Comparison of ENCODE assay signal across 8 cellular contexts in the genomic region with DNA sequence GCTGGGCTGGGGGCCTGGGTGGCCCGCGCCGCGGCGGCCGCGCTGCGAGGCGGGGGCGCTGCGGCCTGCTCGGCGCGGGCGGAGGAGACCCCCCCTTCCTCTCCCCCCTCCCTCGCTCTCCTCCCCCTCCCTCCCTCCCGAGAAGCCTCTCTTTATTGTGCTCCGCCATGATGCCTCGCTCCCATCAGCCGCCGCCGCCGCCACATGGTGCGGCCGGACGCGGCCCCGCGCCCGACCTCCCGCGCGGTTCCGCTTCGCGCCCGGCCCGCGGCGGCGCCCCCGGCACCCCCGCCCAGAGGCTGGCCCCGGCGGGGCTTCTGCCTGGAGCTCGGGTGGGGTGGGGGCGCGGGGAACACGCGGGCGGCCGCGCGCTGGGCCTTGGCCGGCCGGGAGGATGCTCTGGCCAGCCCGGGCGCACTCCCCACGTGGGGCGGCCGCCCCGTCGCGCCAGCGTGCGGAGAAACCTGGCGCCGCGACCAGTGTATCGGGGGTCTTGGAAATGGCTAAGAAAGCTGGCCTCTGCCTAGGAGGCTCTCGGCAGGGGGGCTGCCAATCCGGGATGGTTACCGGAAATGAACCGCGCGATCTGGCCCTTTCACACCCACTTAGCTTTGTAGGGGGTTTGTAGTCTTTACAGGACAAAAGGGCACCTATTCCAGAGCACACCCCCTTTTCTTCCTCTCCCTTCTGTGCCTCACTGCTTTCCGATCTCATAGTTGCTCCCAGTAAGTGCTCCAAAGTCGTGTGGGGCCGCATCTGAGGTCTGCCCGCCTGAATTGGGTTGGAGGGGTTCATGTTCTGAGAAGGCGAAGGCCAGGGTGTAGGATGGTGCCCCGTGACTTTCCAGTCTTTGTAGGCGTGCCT. TPM values are rescaled to one million over a fixed set of nuclear protein-coding genes. Genes with fewer than 3 reads are reported as not detected.
DNase-seq lines count a peak whose midpoint lies in the region; ATAC-seq, FAIRE-seq and TF ChIP-seq lines count a peak whose summit lies in the region.

No MANE protein-coding gene starts in this region.

- CTCF ChIA-PET in K562 (lab: Yijun Ruan, JAX; ENCODE audit: low intra/inter-chr PET ratio), result no interaction called here

- H3K4me1 ChIP-seq in K562 (replicated peaks in 1 of 2; ENCODE audit: control insufficient read depth in 2 of 2, insufficient read depth in 2 of 2, low read length in 2 of 2) (peaks cover 19 to 27% of the 10 kb centered on the region in 2 experiments), iPS-20b (ENCODE audit: insufficient read depth, low read length) (peaks cover 5% of the 10 kb centered on the region), skeletal muscle tissue (ENCODE audit: control insufficient read depth in 3 of 3, insufficient read depth in 3 of 3, low read length in 3 of 3) (peaks cover 13 to 20% (median 19%) of the 10 kb centered on the region in 3 donors)

- H3K4me3 ChIP-seq in K562 (peak overlapping the region; percentile 71), iPS-20b (ENCODE audit: low read length) (peak overlapping the region; percentile 97), skeletal muscle tissue (ENCODE audit: low read length in 3 of 3) (peak overlapping the region; percentile 68 to 76 (median 75))

- BruUV-seq in K562 (replicated peaks; lab: Mats Ljungman, UMichigan), result no TSS peak

- H2AFZ ChIP-seq in K562 (ENCODE audit: low read depth, low read length), result peak overlapping the region; percentile 20; the same call in 1 of the 2 replicates

- TF ChIP-seq POLR2A in K562 (conservative IDR thresholded peaks at IDR 0.05), result peak; percentile 65

- H3K27me3 ChIP-seq in K562 (ENCODE audit: control insufficient read depth in 2 of 2, insufficient read depth in 2 of 2, low read length in 2 of 2) (no peaks in the 10 kb centered on the region), iPS-20b (ENCODE audit: insufficient read depth, low read length) (no peaks in the 10 kb centered on the region), skeletal muscle tissue (ENCODE audit: control insufficient read depth in 3 of 3, insufficient read depth in 3 of 3, low read length in 3 of 3) (peaks cover 0 to 2% (median 0%) of the 10 kb centered on the region in 3 donors)

- TF ChIP-seq CTCF in K562 (IDR thresholded peaks at IDR 0.05 in 2 of 3, conservative IDR thresholded peaks at IDR 0.05 in 1 of 3; ENCODE audit: insufficient read depth in 2 of 3, low read depth in 1 of 3, low read length in 3 of 3), result no peak

- DNase-seq in EH (ENCODE audit: low read depth) (peak; percentile 61), T follicular helper cell (ENCODE audit: low read depth) (peak; percentile 50), K562 (ENCODE audit: extremely low read depth in 1 of 4, low spot score in 3 of 4) (peak; percentile 85 to 93 (median 90)), GOT3 (lab: John Stamatoyannopoulos, UW) (no peak), SK-N-DZ (ENCODE audit: low spot score) (no peak)

- H3K9me1 ChIP-seq in K562 (ENCODE audit: control insufficient read depth, insufficient read depth, low read length), result no peaks in the 10 kb centered on the region

- TF ChIP-seq RAD21 in K562 (CRISPR knock-in tag; conservative IDR thresholded peaks at IDR 0.05 in 1 of 2, IDR thresholded peaks at IDR 0.05 in 1 of 2), result no peak

- H3K36me3 ChIP-seq in K562 (ENCODE audit: control insufficient read depth, insufficient read depth, low read length) (peaks cover 47% of the 10 kb centered on the region), iPS-20b (ENCODE audit: insufficient read depth, low read depth, low read length) (peaks cover 66% of the 10 kb centered on the region), skeletal muscle tissue (ENCODE audit: control insufficient read depth in 3 of 3, insufficient read depth in 3 of 3, low read length in 3 of 3) (peaks cover 16 to 29% (median 28%) of the 10 kb centered on the region in 3 donors)

- FAIRE-seq in K562 (lab: Jason Lieb, UNC), result no peak

- in situ Hi-C loops in K562 (cut with MboI), result loop anchor here (10.0 kb wide), 3 partner anchors 445 to 1095 kb away; no protein-coding TSS in a partner anchor

- ATAC-seq in HG03342 (IDR thresholded peaks at IDR 0.05; ENCODE audit: unreplicated experiment) (peak; percentile 1), K562 (peak; percentile 2; the same call in 1 of the 3 replicates)

- under 1% methylated on average over 63 of the region's 83 CpGs for WGBS in K562 (ENCODE audit: insufficient coverage, low coverage, missing lambda C conversion rate)

- H3K79me2 ChIP-seq in K562 (ENCODE audit: control insufficient read depth, insufficient read depth, low read length), result peaks cover 58% of the 10 kb centered on the region

- POLR2A ChIA-PET in K562 (lab: Yijun Ruan, JAX), result interaction anchor here (0.6 to 2.6 kb wide), 6 partner anchors 7 to 1856 kb away, joined by 3 to 10 read pairs (median 4); no protein-coding TSS in a partner anchor

- H3K9ac ChIP-seq in K562 (ENCODE audit: insufficient read depth in 1 of 2, low read depth in 2 of 2, low read length in 2 of 2) (peak overlapping the region; percentile 92 to 94), iPS-20b (ENCODE audit: low read depth, low read length) (peak overlapping the region; percentile 96), skeletal muscle tissue (ENCODE audit: low read depth in 1 of 3, low read length in 3 of 3) (peak overlapping the region; percentile 71 to 80 (median 74))

- peak overlapping the region; percentile 88 for H3K27ac ChIP-seq in K562 (ENCODE audit: extremely low read depth, low read depth, low read length)
- H3K27ac ChIP-seq in iPS-20b (ENCODE audit: low read length), result peak overlapping the region; percentile 88
- H3K27ac ChIP-seq in skeletal muscle tissue (ENCODE audit: low read depth, low read length), result peak overlapping the region; percentile 12

- intact Hi-C loops in K562 (cut with micrococcal nuclease), result loop anchor here (1.0 to 10.0 kb wide), 4 partner anchors 34 to 985 kb away; partner anchors contain the start of genes CIZ1, DYNC2I2, GOLGA2 and SWI5

- H3K4me2 ChIP-seq in K562 (ENCODE audit: insufficient read depth, low read length), result peak overlapping the region; percentile 98

- H3K9me3 ChIP-seq in K562 (replicated peaks; ENCODE audit: control insufficient read depth, insufficient read depth, low read depth, low read length) (no peaks in the 10 kb centered on the region), iPS-20b (ENCODE audit: insufficient read depth, low read depth, low read length) (no peaks in the 10 kb centered on the region), skeletal muscle tissue (ENCODE audit: control insufficient read depth in 3 of 3, low read length in 3 of 3) (no peaks in the 10 kb centered on the region)

- no peak for TF ChIP-seq EP300 in K562 (IDR thresholded peaks at IDR 0.05; ENCODE audit: low read length)

- H4K20me1 ChIP-seq in K562 (replicated peaks; ENCODE audit: control insufficient read depth, insufficient read depth, low read length), result peaks cover 14% of the 10 kb centered on the region

RNA-seq across cellular contexts. Expression of gene SET, which starts 1.0 kb away (rescaled TPM):
- total RNA-seq in K562 (2011; cell fraction: chromatin; rRNA removed; ENCODE audit: low replicate concordance), result 148 and 241 TPM in 2 replicates
- 111 and 117 TPM in 2 replicates for total RNA-seq in K562 (2011; cell fraction: nucleolus; rRNA removed)
- total RNA-seq in K562 (2011; cell fraction: nucleoplasm; rRNA removed), result 183 and 259 TPM in 2 replicates
- total RNA-seq in K562 (2014; rRNA removed) (887 and 1,071 TPM in 2 replicates), K562 (2014; rRNA removed; fragmentation: Illumina TruSeq; extraction: Trizol) (1,328 and 1,534 TPM in 2 replicates), K562 (2015; rRNA removed; fragmentation: Illumina TruSeq; extraction: Trizol) (1,335 and 1,447 TPM in 2 replicates), K562 (2021) (840 and 907 TPM in 2 replicates), skeletal muscle tissue (336 TPM)
- polyA plus RNA-seq in K562 (2011; rRNA removed) (308 and 520 TPM in 2 replicates), K562 (2014; fragmentation: Illumina TruSeq; extraction: Trizol) (886 and 1,006 TPM in 2 replicates), K562 (2014; fragmentation: Nextera tagmentation; extraction: Ambion mirVana) (100 to 1,000 TPM; 404 to 534 TPM), K562 (2014; rRNA removed) (609 and 622 TPM in 2 replicates)
- polyA plus RNA-seq in K562 (2011; cell fraction: cytosol; rRNA removed), result 84.3 and 133 TPM in 2 replicates
- 138 and 148 TPM in 2 replicates for polyA plus RNA-seq in K562 (2011; cell fraction: nucleus; rRNA removed)
- polyA plus RNA-seq in K562 (2012), result 556 and 791 TPM in 2 replicates
- 1,021 and 1,119 TPM in 2 replicates for polyA minus RNA-seq in K562 (2011; rRNA and poly(A)+ RNA removed)
- 256 and 383 TPM in 2 replicates for polyA minus RNA-seq in K562 (2011; cell fraction: cytosol; rRNA and poly(A)+ RNA removed)
- 100 and 155 TPM in 2 replicates for polyA minus RNA-seq in K562 (2011; cell fraction: nucleus; rRNA and poly(A)+ RNA removed)
- polyA plus RNA-seq in SK-N-DZ (2014; cell fraction: cytosol; rRNA removed), result 703 and 794 TPM in 2 replicates
- polyA plus RNA-seq in SK-N-DZ (2014; cell fraction: nucleus; rRNA removed), result 501 and 513 TPM in 2 replicates

RNA-seq across cellular contexts. Expression of gene PKN3, which starts 12.3 kb away (rescaled TPM):
- total RNA-seq in K562 (2011; cell fraction: chromatin; rRNA removed; ENCODE audit: low replicate concordance), result 45.1 and 101 TPM in 2 replicates
- total RNA-seq in K562 (2011; cell fraction: nucleolus; rRNA removed), result 76.3 and 95.7 TPM in 2 replicates
- 27.9 and 53.6 TPM in 2 replicates for total RNA-seq in K562 (2011; cell fraction: nucleoplasm; rRNA removed)
- 29.4 and 42.4 TPM in 2 replicates for total RNA-seq in K562 (2014; rRNA removed)
- 10.6 and 16.2 TPM in 2 replicates for total RNA-seq in K562 (2014; rRNA removed; fragmentation: Illumina TruSeq; extraction: Trizol)
- total RNA-seq in K562 (2015; rRNA removed; fragmentation: Illumina TruSeq; extraction: Trizol), result 17.5 and 19.7 TPM in 2 replicates
- total RNA-seq in K562 (2021), result 40.3 and 41.3 TPM in 2 replicates
- 24.5 and 25.4 TPM in 2 replicates for polyA plus RNA-seq in K562 (2011; rRNA removed)
- 25.0 and 47.2 TPM in 2 replicates for polyA plus RNA-seq in K562 (2011; cell fraction: cytosol; rRNA removed)
- polyA plus RNA-seq in K562 (2011; cell fraction: nucleus; rRNA removed), result 80.6 and 118 TPM in 2 replicates
- polyA plus RNA-seq in K562 (2012), result 28.4 and 42.0 TPM in 2 replicates
- polyA plus RNA-seq in K562 (2014; fragmentation: Illumina TruSeq; extraction: Trizol), result 19.7 and 28.3 TPM in 2 replicates
- polyA plus RNA-seq in K562 (2014; fragmentation: Nextera tagmentation; extraction: Ambion mirVana), result 1 to 10 TPM in 1 of 2 experiments, under 1 TPM in 1; 0.82 to 1.4 TPM
- 48.9 and 49.2 TPM in 2 replicates for polyA plus RNA-seq in K562 (2014; rRNA removed)
- polyA minus RNA-seq in K562 (2011; rRNA and poly(A)+ RNA removed), result 9.4 and 18.7 TPM in 2 replicates
- polyA minus RNA-seq in K562 (2011; cell fraction: cytosol; rRNA and poly(A)+ RNA removed), result 23.5 and 24.5 TPM in 2 replicates
- 12.1 and 13.3 TPM in 2 replicates for polyA minus RNA-seq in K562 (2011; cell fraction: nucleus; rRNA and poly(A)+ RNA removed)
- total RNA-seq in skeletal muscle tissue, result 2.1 TPM
- polyA plus RNA-seq in SK-N-DZ (2014; cell fraction: cytosol; rRNA removed), result 11.3 and 16.0 TPM in 2 replicates
- 34.4 and 38.4 TPM in 2 replicates for polyA plus RNA-seq in SK-N-DZ (2014; cell fraction: nucleus; rRNA removed)

RNA-seq across cellular contexts. Expression of gene DYNC2I2, which starts 33.4 kb away (rescaled TPM):
- 27.2 and 132 TPM in 2 replicates for total RNA-seq in K562 (2011; cell fraction: chromatin; rRNA removed; ENCODE audit: low replicate concordance)
- 174 and 202 TPM in 2 replicates for total RNA-seq in K562 (2011; cell fraction: nucleolus; rRNA removed)
- total RNA-seq in K562 (2011; cell fraction: nucleoplasm; rRNA removed), result 76.1 and 76.9 TPM in 2 replicates
- total RNA-seq in K562 (2014; rRNA removed), result 249 and 283 TPM in 2 replicates
- 16.0 and 21.6 TPM in 2 replicates for total RNA-seq in K562 (2014; rRNA removed; fragmentation: Illumina TruSeq; extraction: Trizol)
- total RNA-seq in K562 (2015; rRNA removed; fragmentation: Illumina TruSeq; extraction: Trizol), result 69.5 and 71.3 TPM in 2 replicates
- total RNA-seq in K562 (2021), result 131 and 144 TPM in 2 replicates
- 70.0 and 85.8 TPM in 2 replicates for polyA plus RNA-seq in K562 (2011; rRNA removed)
- 110 and 264 TPM in 2 replicates for polyA plus RNA-seq in K562 (2011; cell fraction: cytosol; rRNA removed)
- polyA plus RNA-seq in K562 (2011; cell fraction: nucleus; rRNA removed), result 270 and 451 TPM in 2 replicates
- 106 and 139 TPM in 2 replicates for polyA plus RNA-seq in K562 (2012)
- polyA plus RNA-seq in K562 (2014; fragmentation: Illumina TruSeq; extraction: Trizol), result 36.3 and 76.9 TPM in 2 replicates
- 1 to 10 TPM; 1.5 to 2.3 TPM for polyA plus RNA-seq in K562 (2014; fragmentation: Nextera tagmentation; extraction: Ambion mirVana)
- 165 and 184 TPM in 2 replicates for polyA plus RNA-seq in K562 (2014; rRNA removed)
- polyA minus RNA-seq in K562 (2011; rRNA and poly(A)+ RNA removed), result 16.9 and 31.4 TPM in 2 replicates
- polyA minus RNA-seq in K562 (2011; cell fraction: cytosol; rRNA and poly(A)+ RNA removed), result 70.6 and 79.0 TPM in 2 replicates
- 78.6 and 83.6 TPM in 2 replicates for polyA minus RNA-seq in K562 (2011; cell fraction: nucleus; rRNA and poly(A)+ RNA removed)
- total RNA-seq in skeletal muscle tissue, result 31.8 TPM
- polyA plus RNA-seq in SK-N-DZ (2014; cell fraction: cytosol; rRNA removed), result 303 and 320 TPM in 2 replicates
- 840 and 963 TPM in 2 replicates for polyA plus RNA-seq in SK-N-DZ (2014; cell fraction: nucleus; rRNA removed)

RNA-seq across cellular contexts. Expression of gene ZDHHC12, which starts 33.9 kb away (rescaled TPM):
- total RNA-seq in K562 (2011; cell fraction: chromatin; rRNA removed; ENCODE audit: low replicate concordance), result 7.1 and 18.4 TPM in 2 replicates
- total RNA-seq in K562 (2011; cell fraction: nucleolus; rRNA removed), result 35.0 and 36.5 TPM in 2 replicates
- total RNA-seq in K562 (2011; cell fraction: nucleoplasm; rRNA removed), result 22.9 and 31.1 TPM in 2 replicates
- total RNA-seq in K562 (2014; rRNA removed) (38.0 and 57.7 TPM in 2 replicates), K562 (2014; rRNA removed; fragmentation: Illumina TruSeq; extraction: Trizol) (1.1 and 1.9 TPM in 2 replicates), K562 (2015; rRNA removed; fragmentation: Illumina TruSeq; extraction: Trizol) (18.7 and 19.1 TPM in 2 replicates), K562 (2021) (28.7 and 30.3 TPM in 2 replicates), skeletal muscle tissue (2.6 TPM)
- polyA plus RNA-seq in K562 (2011; rRNA removed) (13.8 and 24.8 TPM in 2 replicates), K562 (2014; fragmentation: Illumina TruSeq; extraction: Trizol) (6.8 and 27.8 TPM in 2 replicates), K562 (2014; fragmentation: Nextera tagmentation; extraction: Ambion mirVana) (1 to 10 TPM in 1 of 2 experiments, under 1 TPM in 1; 0.21 to 4.3 TPM), K562 (2014; rRNA removed) (31.7 TPM in 2 replicates)
- 30.4 and 84.8 TPM in 2 replicates for polyA plus RNA-seq in K562 (2011; cell fraction: cytosol; rRNA removed)
- 32.5 and 45.8 TPM in 2 replicates for polyA plus RNA-seq in K562 (2011; cell fraction: nucleus; rRNA removed)
- 31.0 and 52.7 TPM in 2 replicates for polyA plus RNA-seq in K562 (2012)
- polyA minus RNA-seq in K562 (2011; rRNA and poly(A)+ RNA removed), result 3.4 and 6.5 TPM in 2 replicates
- 21.7 and 30.2 TPM in 2 replicates for polyA minus RNA-seq in K562 (2011; cell fraction: cytosol; rRNA and poly(A)+ RNA removed)
- 5.8 and 6.1 TPM in 2 replicates for polyA minus RNA-seq in K562 (2011; cell fraction: nucleus; rRNA and poly(A)+ RNA removed)
- 66.6 and 72.9 TPM in 2 replicates for polyA plus RNA-seq in SK-N-DZ (2014; cell fraction: cytosol; rRNA removed)
- 33.1 and 39.4 TPM in 2 replicates for polyA plus RNA-seq in SK-N-DZ (2014; cell fraction: nucleus; rRNA removed)

Comparison
In these comparisons a context has a peak if more than half of its experiments do, and no peak if none do; other contexts are left out.
1. DNase-seq: peak in EH (single experiment), T follicular helper cell (single experiment) and K562 (4 of 4); none in GOT3 (single experiment) and SK-N-DZ (single experiment).
2. H3K27ac ChIP-seq: peak in every context shown above with its lines; median percentile 88 in K562; 88 in iPS-20b; 12 in skeletal muscle tissue.
3. Peak in every context shown above with its lines, with median percentiles within 50 percentile points of each other: H3K4me3 ChIP-seq and H3K9ac ChIP-seq.